In the genomic region with DNA sequence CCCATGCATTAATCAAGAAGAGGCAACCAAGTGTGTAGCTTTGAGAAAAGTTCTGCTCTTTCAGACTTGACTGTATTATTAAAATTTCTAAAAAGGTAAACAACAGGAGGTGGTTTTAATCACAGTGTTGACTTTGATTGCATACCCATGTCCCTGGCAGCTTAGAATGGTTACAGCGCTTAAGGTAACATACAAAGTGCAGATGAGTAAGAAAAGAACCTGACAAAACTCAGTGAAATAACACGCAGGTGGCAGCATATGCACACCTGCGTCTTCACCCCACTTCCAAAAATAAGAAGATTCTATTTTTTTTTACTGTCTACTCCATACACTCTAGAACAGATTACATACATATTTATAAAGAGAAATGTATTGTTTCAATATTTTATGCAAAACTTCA, we compare ENCODE assay signal across 18 cellular contexts.
A peak's percentile ranks its signal among the peaks of the same experiment; 100 is the strongest.
DNase-seq lines count a peak whose midpoint lies in the region; ATAC-seq and TF ChIP-seq lines count a peak whose summit lies in the region.
"Had no signal": no experiment of that assay in that cellular context is flagged by ENCODE, and none has a peak within 500 bp of the region (broad histone marks: within the 10 kb centered on the region; RNA-seq: fewer than 3 reads in every experiment).

No MANE protein-coding gene starts in this region.

- peak overlapping the region; percentile 97 for H2BK120ac ChIP-seq in IMR-90 (ENCODE audit: low read depth, low read length)

- H2AFZ ChIP-seq in IMR-90 (replicated peaks; ENCODE audit: low read length, poor library complexity) (no peak overlapping the region), smooth muscle cell (ENCODE audit: low read depth) (no peak overlapping the region)

- H3K79me1 ChIP-seq in IMR-90 (ENCODE audit: low read depth in 1 of 2, low read length in 2 of 2) = peaks cover 11 to 31% of the 10 kb centered on the region in 2 experiments; a peak in 3 of 4 replicates

- peak overlapping the region; percentile 96 for H3K4ac ChIP-seq in IMR-90 (ENCODE audit: low read depth, low read length)

- H2AK5ac ChIP-seq in IMR-90 (ENCODE audit: low read depth, low read length) = peak overlapping the region; percentile 96

- peak overlapping the region; percentile 51; the same call in 1 of the 2 replicates for H3K56ac ChIP-seq in IMR-90 (ENCODE audit: extremely low read depth, insufficient read depth, low read length)

- H3K9me1 ChIP-seq in IMR-90 (ENCODE audit: insufficient read depth, low read length) = peaks cover 17% of the 10 kb centered on the region

- WGBS in IMR-90 (ENCODE audit: extremely low coverage in 2 of 2, insufficient read length in 1 of 2), 2 experiments = no CpG with 5 or more reads among the region's 3 CpGs
- WGBS in smooth muscle cell (ENCODE audit: low lambda C conversion rate) = 98% methylated on average over 3 of the region's 3 CpGs

- H3F3A ChIP-seq in smooth muscle cell (ENCODE audit: low read depth) = peaks cover 22% of the 10 kb centered on the region

- peak overlapping the region; percentile 80 for H3K14ac ChIP-seq in IMR-90 (replicated peaks; ENCODE audit: low read depth, low read length)

- H3K4me2 ChIP-seq in IMR-90 (ENCODE audit: low read depth, low read length) = no peak overlapping the region
- H3K4me2 ChIP-seq in smooth muscle cell = peak overlapping the region; percentile 74
- H3K4me2 ChIP-seq: BLaER1 treated with 17β-estradiol and CSF1 and Interleukin-3, amounts not matched to agents 10 nM and 100 nM had no signal

- peak overlapping the region; percentile 98 for H2BK20ac ChIP-seq in IMR-90 (ENCODE audit: low read depth, low read length)

- H3K23ac ChIP-seq in IMR-90 (ENCODE audit: low read depth, low read length) = peak overlapping the region; percentile 96

- TF ChIP-seq POLR2A in IMR-90 (IDR thresholded peaks at IDR 0.05; ENCODE audit: low read depth, low read length) = no peak

- dilution Hi-C loops in IMR-90 (cut with HindIII; ENCODE audit: low sequenced_read_pairs, unreplicated experiment) = no loop called here

- H3K79me2 ChIP-seq in smooth muscle cell (ENCODE audit: low read depth) = peaks cover 8% of the 10 kb centered on the region

- H3K4me3 ChIP-seq in IMR-90 (ENCODE audit: insufficient read depth, low read depth, low read length) (no peak overlapping the region), smooth muscle cell (no peak overlapping the region), upper lobe of right lung (no peak overlapping the region)
- H3K4me3 ChIP-seq: BLaER1 treated with 17β-estradiol and CSF1 and Interleukin-3, amounts not matched to agents 10 nM and 100 nM; spleen; tibial nerve had no signal

- BruUV-seq in IMR-90 (replicated peaks; lab: Mats Ljungman, UMichigan) = no TSS peak

- H3K27me3 ChIP-seq in IMR-90 (ENCODE audit: control insufficient read depth, insufficient read depth, low read length) = no peaks in the 10 kb centered on the region
- no peaks in the 10 kb centered on the region for H3K27me3 ChIP-seq in smooth muscle cell (ENCODE audit: low read depth)
- no peaks in the 10 kb centered on the region for H3K27me3 ChIP-seq in upper lobe of right lung
- H3K27me3 ChIP-seq: BLaER1 treated with 17β-estradiol and CSF1 and Interleukin-3, amounts not matched to agents 10 nM and 100 nM; spleen; tibial nerve had no signal

- no peaks in the 10 kb centered on the region for H3K36me3 ChIP-seq in IMR-90 (ENCODE audit: control insufficient read depth, insufficient read depth, low read length)
- no peaks in the 10 kb centered on the region for H3K36me3 ChIP-seq in smooth muscle cell (ENCODE audit: low read depth)
- no peaks in the 10 kb centered on the region for H3K36me3 ChIP-seq in upper lobe of right lung
- H3K36me3 ChIP-seq: spleen had no signal

- POLR2A ChIA-PET in IMR-90 (lab: Charles Lee; ENCODE audit: unreplicated experiment) (no interaction called here), GM10248 (lab: Yijun Ruan, JAX) (no interaction called here)

- ATAC-seq in IMR-90 (ENCODE audit: low read depth) = no peak
- no peak for ATAC-seq in activated naive CD8-positive, alpha-beta T cell treated with anti-CD3 and anti-CD28 coated beads, Interleukin-2, amount 50 U/mL, for 24 hours
- no peak for ATAC-seq in upper lobe of right lung
- ATAC-seq: HCT116 had no signal

- H3K9ac ChIP-seq in IMR-90 (ENCODE audit: low read depth, low read length) (no peak overlapping the region), smooth muscle cell (ENCODE audit: low read depth) (no peak overlapping the region)
- H3K9ac ChIP-seq: BLaER1 treated with 17β-estradiol and CSF1 and Interleukin-3, amounts not matched to agents 10 nM and 100 nM had no signal

- peak overlapping the region; percentile 98; the same call in 1 of the 2 replicates for H3K27ac ChIP-seq in IMR-90 (ENCODE audit: insufficient read depth, low read length)
- peak overlapping the region; percentile 75 for H3K27ac ChIP-seq in smooth muscle cell (ENCODE audit: low read depth)
- H3K27ac ChIP-seq in upper lobe of right lung = no peak overlapping the region
- H3K27ac ChIP-seq: BLaER1 treated with 17β-estradiol and CSF1 and Interleukin-3, amounts not matched to agents 10 nM and 100 nM; tibial nerve had no signal

- peak overlapping the region; percentile 93 for H2BK5ac ChIP-seq in IMR-90 (ENCODE audit: low read depth, low read length, poor library complexity, severe bottlenecking)

- no peak overlapping the region for H2AK9ac ChIP-seq in IMR-90 (replicated peaks; ENCODE audit: low read depth, low read length, poor library complexity)

- peak overlapping the region; percentile 98 for H4K91ac ChIP-seq in IMR-90 (ENCODE audit: insufficient read depth, low read depth, low read length)

- H3K4me1 Mint-ChIP-seq in activated CD4-positive, alpha-beta T cell treated with anti-CD3 and anti-CD28 coated beads, Interleukin-2, amount 10 ng/mL, durations not matched to agents 24 days and 14 days = peaks cover 59% of the 10 kb centered on the region
- H3K4me1 Mint-ChIP-seq in activated naive CD8-positive, alpha-beta T cell treated with anti-CD3 and anti-CD28 coated beads, Interleukin-2, amount 50 U/mL, for 24 hours = peaks cover 78% of the 10 kb centered on the region

- H3K27me3 Mint-ChIP-seq in activated CD4-positive, alpha-beta T cell treated with anti-CD3 and anti-CD28 coated beads, Interleukin-2, amount 10 ng/mL, durations not matched to agents 24 days and 14 days = no peaks in the 10 kb centered on the region
- H3K27me3 Mint-ChIP-seq in activated naive CD8-positive, alpha-beta T cell treated with anti-CD3 and anti-CD28 coated beads, Interleukin-2, amount 50 U/mL, for 24 hours = no peaks in the 10 kb centered on the region

- H4K5ac ChIP-seq in IMR-90 (ENCODE audit: low read depth, low read length) = peak overlapping the region; percentile 99

- peaks cover 5% of the 10 kb centered on the region for H3K9me3 ChIP-seq in IMR-90 (ENCODE audit: control insufficient read depth, insufficient read depth, low read length)
- H3K9me3 ChIP-seq in smooth muscle cell (replicated peaks; ENCODE audit: low read depth) = no peaks in the 10 kb centered on the region
- H3K9me3 ChIP-seq in upper lobe of right lung = no peaks in the 10 kb centered on the region
- H3K9me3 ChIP-seq: spleen, tibial nerve had no signal

- no peak for TF ChIP-seq RAD21 in IMR-90 (IDR thresholded peaks at IDR 0.05; ENCODE audit: low read length)

- H3K4me3 Mint-ChIP-seq in activated CD4-positive, alpha-beta T cell treated with anti-CD3 and anti-CD28 coated beads, Interleukin-2, amount 10 ng/mL, durations not matched to agents 24 days and 14 days = peak overlapping the region; percentile 27
- H3K4me3 Mint-ChIP-seq in activated naive CD8-positive, alpha-beta T cell treated with anti-CD3 and anti-CD28 coated beads, Interleukin-2, amount 50 U/mL, for 24 hours = no peak overlapping the region
- H3K4me3 Mint-ChIP-seq: nephron progenitor cell had no signal

- peaks cover 12% of the 10 kb centered on the region for H3K9me3 Mint-ChIP-seq in activated CD4-positive, alpha-beta T cell treated with anti-CD3 and anti-CD28 coated beads, Interleukin-2, amount 10 ng/mL, durations not matched to agents 24 days and 14 days
- H3K9me3 Mint-ChIP-seq in activated naive CD8-positive, alpha-beta T cell treated with anti-CD3 and anti-CD28 coated beads, Interleukin-2, amount 50 U/mL, for 24 hours = peaks cover 3% of the 10 kb centered on the region

- no peak for DNase-seq in activated CD4-positive, alpha-beta T cell treated with anti-CD3 and anti-CD28 coated beads, Interleukin-2, amount 10 ng/mL, durations not matched to agents 24 days and 14 days
- no peak for DNase-seq in activated CD4-positive, alpha-beta T cell treated with anti-CD3 and anti-CD28 coated beads for 48 hours
- no peak for DNase-seq in IMR-90
- DNase-seq in activated naive CD8-positive, alpha-beta T cell treated with anti-CD3 and anti-CD28 coated beads, Interleukin-2, amount 50 U/mL, for 24 hours = no peak
- DNase-seq in smooth muscle cell (lab: John Stamatoyannopoulos, UW; ENCODE audit: unreplicated experiment) = no peak
- no peak for DNase-seq in GM10248 (ENCODE audit: extremely low spot score)
- DNase-seq in stimulated activated naive CD4-positive, alpha-beta T cell (lab: John Stamatoyannopoulos, UW) = no peak
- DNase-seq in upper lobe of right lung = no peak
- DNase-seq: 8988T; activated T-cell treated with anti-CD3 and anti-CD28 coated beads, Interleukin-2, amount 50 U/mL, for 1 hour; mammary epithelial cell; NCI-H2029 treated with DMSO at 0.1 percent for 48 hours; nephron progenitor cell; SIG-M5; spleen had no signal

- in situ Hi-C loops in IMR-90 (cut with MboI; ENCODE audit: low sequenced_read_pairs) = no loop called here

- no peak for TF ChIP-seq CTCF in IMR-90 (conservative IDR thresholded peaks at IDR 0.05; ENCODE audit: low read depth, low read length)
- no peak for TF ChIP-seq CTCF in smooth muscle cell (IDR thresholded peaks at IDR 0.05; ENCODE audit: borderline replicate concordance, insufficient read depth, poor library complexity, severe bottlenecking)
- TF ChIP-seq CTCF in GM10248 (IDR thresholded peaks at IDR 0.05; ENCODE audit: control extremely low read depth, extremely low read depth, low read depth, missing control alignments) = no peak
- no peak for TF ChIP-seq CTCF in upper lobe of right lung (IDR thresholded peaks at IDR 0.05)

- H3K4me1 ChIP-seq in IMR-90 (ENCODE audit: control insufficient read depth, insufficient read depth, low read length) (peaks cover 21% of the 10 kb centered on the region), smooth muscle cell (ENCODE audit: low read depth) (no peaks in the 10 kb centered on the region), upper lobe of right lung (peaks cover 17% of the 10 kb centered on the region)

- peak overlapping the region; percentile 98; the same call in 2 of the 3 replicates for H2BK15ac ChIP-seq in IMR-90 (ENCODE audit: low read depth, low read length)

- intact Hi-C loops in activated CD4-positive, alpha-beta T cell treated with anti-CD3 and anti-CD28 coated beads, Interleukin-2, amount 10 ng/mL, durations not matched to agents 24 days and 14 days (cut with micrococcal nuclease) = loop anchor here (2.0 kb wide), 2 partner anchors 15 to 19 kb away; no protein-coding TSS in a partner anchor
- intact Hi-C loops in IMR-90 (cut with micrococcal nuclease) = loop anchor here (2.0 kb wide), 1 partner anchor 133 kb away; no protein-coding TSS in a partner anchor
- intact Hi-C loops in upper lobe of right lung (cut with DNase I) = no loop called here

- peak overlapping the region; percentile 88 to 90; a peak in 3 of 4 replicates for H4K8ac ChIP-seq in IMR-90 (ENCODE audit: low read depth in 2 of 2, low read length in 2 of 2)

- no peaks in the 10 kb centered on the region for H4K20me1 ChIP-seq in IMR-90 (ENCODE audit: insufficient read depth, low read length)
- peaks cover 55% of the 10 kb centered on the region for H4K20me1 ChIP-seq in smooth muscle cell (ENCODE audit: low read depth)

- H3K36me3 Mint-ChIP-seq in activated CD4-positive, alpha-beta T cell treated with anti-CD3 and anti-CD28 coated beads, Interleukin-2, amount 10 ng/mL, durations not matched to agents 24 days and 14 days (ENCODE audit: low read depth) = peaks cover 33% of the 10 kb centered on the region
- peaks cover 19% of the 10 kb centered on the region for H3K36me3 Mint-ChIP-seq in activated naive CD8-positive, alpha-beta T cell treated with anti-CD3 and anti-CD28 coated beads, Interleukin-2, amount 50 U/mL, for 24 hours (ENCODE audit: low read depth)

- no peak overlapping the region for H3K27ac Mint-ChIP-seq in activated CD4-positive, alpha-beta T cell treated with anti-CD3 and anti-CD28 coated beads, Interleukin-2, amount 10 ng/mL, durations not matched to agents 24 days and 14 days
- peak overlapping the region; percentile 75 for H3K27ac Mint-ChIP-seq in activated naive CD8-positive, alpha-beta T cell treated with anti-CD3 and anti-CD28 coated beads, Interleukin-2, amount 50 U/mL, for 24 hours

- CTCF ChIA-PET in IMR-90 (lab: Yijun Ruan, JAX) (interaction anchor here (0.6 to 1.5 kb wide), 2 partner anchors 39 to 1059 kb away, joined by 3 to 4 read pairs; no protein-coding TSS in a partner anchor), GM10248 (lab: Yijun Ruan, JAX) (interaction anchor here (1.1 to 2.2 kb wide), 8 partner anchors 9 to 291 kb away, joined by 3 to 9 read pairs (median 5); no protein-coding TSS in a partner anchor)

- peak overlapping the region; percentile 99 for H3K18ac ChIP-seq in IMR-90 (ENCODE audit: low read depth, low read length)
